ENCODE assay signal across 33 cellular contexts in the genomic region with DNA sequence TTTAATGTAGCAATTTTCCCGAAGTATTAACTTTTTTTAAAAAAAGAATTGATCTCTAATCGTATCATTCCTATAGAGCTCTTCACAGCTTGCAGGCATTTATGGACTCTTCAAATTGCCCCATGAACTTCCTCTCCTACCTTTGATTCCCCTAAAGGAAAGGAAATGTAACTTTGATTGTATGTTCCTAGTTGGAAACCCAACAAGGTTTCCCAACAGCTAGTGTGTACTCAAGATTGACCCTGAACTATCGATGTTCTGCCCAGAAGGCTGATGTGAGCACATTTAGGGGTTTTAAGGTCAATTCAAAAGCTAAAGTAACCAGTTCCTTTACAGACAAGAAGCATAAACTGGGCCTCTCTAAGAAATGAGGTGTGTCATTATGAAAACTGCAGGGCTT.
DNase-seq lines count a peak whose midpoint lies in the region; ATAC-seq, FAIRE-seq and TF ChIP-seq lines count a peak whose summit lies in the region.
"Had no signal": no experiment of that assay in that cellular context is flagged by ENCODE, and none has a peak within 500 bp of the region (broad histone marks: within the 10 kb centered on the region; RNA-seq: fewer than 3 reads in every experiment).

No MANE protein-coding gene starts in this region.

- in situ Hi-C loops in HepG2 (cut with HindIII; ENCODE audit: extremely low pct_ligation_motif_present, low pct_unique_long_range_greater_than_20kb): no loop called here

- TF ChIP-seq RAD21 in liver (IDR thresholded peaks at IDR 0.05) (peak; percentile 28 to 57), HepG2 (CRISPR knock-in tag; IDR thresholded peaks at IDR 0.05) (no peak)

- H3K4me3 ChIP-seq in liver (ENCODE audit: low read depth in 1 of 3, low read length in 3 of 3) (no peak overlapping the region), HepG2 (replicated peaks in 1 of 3; ENCODE audit: insufficient read depth in 1 of 3, low read depth in 2 of 3, low read length in 3 of 3) (no peak overlapping the region), right lobe of liver (no peak overlapping the region), pancreas (no peak overlapping the region)
- H3K4me3 ChIP-seq: A549; BLaER1; BLaER1 treated with 17β-estradiol and CSF1 and Interleukin-3, amounts not matched to agents 10 nM and 100 nM had no signal

- CTCF ChIA-PET in HepG2 (lab: Yijun Ruan, JAX; ENCODE audit: low intra/inter-chr PET ratio, low total read pairs): no interaction called here

- no peaks in the 10 kb centered on the region for H4K20me1 ChIP-seq in HepG2 (ENCODE audit: insufficient read depth, low read length)
- H4K20me1 ChIP-seq: BLaER1; BLaER1 treated with 17β-estradiol and CSF1 and Interleukin-3, amounts not matched to agents 10 nM and 100 nM had no signal

- no peak for DNase-seq in HepG2 (ENCODE audit: low spot score)
- DNase-seq in left lobe of liver (ENCODE audit: low spot score): no peak
- DNase-seq in right lobe of liver: no peak
- DNase-seq in pancreas: no peak
- DNase-seq in NCI-H774 (lab: John Stamatoyannopoulos, UW): no peak
- DNase-seq: 8988T; ACHN; AML-193; BE2C; C1 segment of cervical spinal cord; Caco-2; Calu3; CD4-positive, alpha-beta memory T cell; CD4-positive, alpha-beta T cell; CD4-positive, CD25-positive, alpha-beta regulatory T cell; CD8-positive, alpha-beta memory T cell; CD8-positive, alpha-beta T cell; COR-L47; DMS 273 treated with DMSO at 0.1 percent for 48 hours; DMS153; DMS53; DMS79; DMS79 treated with DMSO at 0.1 percent for 48 hours; DND-41; EL had no signal

- TF ChIP-seq POLR2A in HepG2 (IDR thresholded peaks at IDR 0.05; ENCODE audit: insufficient read depth in 1 of 2, low read depth in 2 of 2, low read length in 2 of 2) (no peak), right lobe of liver (IDR thresholded peaks at IDR 0.05) (no peak)

- BruUV-seq in HepG2 (replicated peaks; lab: Mats Ljungman, UMichigan): no TSS peak

- no peak overlapping the region for H2AFZ ChIP-seq in HepG2 (ENCODE audit: low read length)

- WGBS in liver: 31% methylated on average over 3 of the region's 3 CpGs
- 3% methylated on average over 3 of the region's 3 CpGs for WGBS in HepG2 (ENCODE audit: low lambda C conversion rate)
- 29% methylated on average over 3 of the region's 3 CpGs for WGBS in right lobe of liver (ENCODE audit: insufficient coverage, low coverage, low lambda C conversion rate, missing lambda C conversion rate)
- WGBS in pancreas, 2 donors: 59 to 66% methylated on average over 3 of the region's 3 CpGs

- H3K79me2 ChIP-seq in HepG2 (ENCODE audit: insufficient read depth, low read length): no peaks in the 10 kb centered on the region

- H3K9ac ChIP-seq in liver (ENCODE audit: low read depth in 1 of 2, low read length in 2 of 2) (no peak overlapping the region), HepG2 (ENCODE audit: insufficient read depth, low read depth, low read length) (no peak overlapping the region)
- H3K9ac ChIP-seq: BLaER1; BLaER1 treated with 17β-estradiol and CSF1 and Interleukin-3, amounts not matched to agents 10 nM and 100 nM had no signal

- intact Hi-C loops in HepG2 (cut with micrococcal nuclease; ENCODE audit: unreplicated experiment): no loop called here
- intact Hi-C loops in right lobe of liver (cut with DNase I): no loop called here
- intact Hi-C loops in pancreas (cut with DNase I): no loop called here

- no peak for TF ChIP-seq CTCF in liver (IDR thresholded peaks at IDR 0.05; ENCODE audit: low read depth, low read length, missing input control)
- TF ChIP-seq CTCF in HepG2 (CRISPR knock-in tag; IDR thresholded peaks at IDR 0.05): no peak
- TF ChIP-seq CTCF in right lobe of liver (IDR thresholded peaks at IDR 0.05): no peak
- no peak for TF ChIP-seq CTCF in pancreas (IDR thresholded peaks at IDR 0.05)

- H3K9me3 ChIP-seq in liver (ENCODE audit: control insufficient read depth in 4 of 4, low read length in 3 of 4): peaks cover 0 to under 1% (median 0%) of the 10 kb centered on the region in 4 donors
- peaks cover 61% of the 10 kb centered on the region for H3K9me3 ChIP-seq in HepG2 (ENCODE audit: low read length)
- no peaks in the 10 kb centered on the region for H3K9me3 ChIP-seq in right lobe of liver
- H3K9me3 ChIP-seq in pancreas: no peaks in the 10 kb centered on the region
- H3K9me3 ChIP-seq: A549, BE2C, BLaER1 had no signal

- peaks cover 5 to 14% (median 9%) of the 10 kb centered on the region in 4 donors for H3K4me1 ChIP-seq in liver (ENCODE audit: control insufficient read depth in 4 of 4, insufficient read depth in 4 of 4, low read length in 3 of 4)
- no peaks in the 10 kb centered on the region for H3K4me1 ChIP-seq in HepG2 (ENCODE audit: insufficient read depth, low read length)
- H3K4me1 ChIP-seq in right lobe of liver: peaks cover 0 to 29% (median 6%) of the 10 kb centered on the region in 4 donors
- H3K4me1 ChIP-seq in pancreas: no peaks in the 10 kb centered on the region
- H3K4me1 ChIP-seq: A549, BE2C, Caco-2 had no signal

- TF ChIP-seq EP300 in HepG2 (IDR thresholded peaks at IDR 0.05; ENCODE audit: low read depth in 2 of 2, low read length in 2 of 2): no peak
- TF ChIP-seq EP300 in HepG2 (CRISPR knock-in tag; IDR thresholded peaks at IDR 0.05; ENCODE audit: borderline replicate concordance): no peak

- ATAC-seq in HepG2 (no peak), left lobe of liver (peak; percentile 79), right lobe of liver (peak; percentile 76 to 87 (median 80)), pancreas (no peak)
- ATAC-seq: A549; CD8-positive, alpha-beta T cell had no signal

- FAIRE-seq in HepG2 (lab: Jason Lieb, UNC) (no peak), pancreas (lab: Jason Lieb, UNC) (no peak)
- FAIRE-seq: A204.1, A549, D721Med had no signal

- H3K4me2 ChIP-seq in HepG2 (ENCODE audit: low read depth, low read length): no peak overlapping the region
- H3K4me2 ChIP-seq: A549; BLaER1; BLaER1 treated with 17β-estradiol and CSF1 and Interleukin-3, amounts not matched to agents 10 nM and 100 nM had no signal

- no peaks in the 10 kb centered on the region for H3K36me3 ChIP-seq in liver (ENCODE audit: control insufficient read depth in 4 of 4, insufficient read depth in 3 of 4, low read depth in 1 of 4, low read length in 3 of 4)
- no peaks in the 10 kb centered on the region for H3K36me3 ChIP-seq in HepG2 (replicated peaks in 1 of 2; ENCODE audit: control insufficient read depth in 1 of 2, insufficient read depth in 2 of 2, low read length in 2 of 2)
- no peaks in the 10 kb centered on the region for H3K36me3 ChIP-seq in right lobe of liver
- no peaks in the 10 kb centered on the region for H3K36me3 ChIP-seq in pancreas
- H3K36me3 ChIP-seq: BE2C; BLaER1; BLaER1 treated with 17β-estradiol and CSF1 and Interleukin-3, amounts not matched to agents 10 nM and 100 nM had no signal

- H3K27ac ChIP-seq in liver (ENCODE audit: low read depth in 1 of 2, low read length in 2 of 2) (no peak overlapping the region), HepG2 (ENCODE audit: extremely low read length, insufficient read depth, low read length) (no peak overlapping the region), right lobe of liver (peak overlapping the region in 1 of 3 donors; percentile 31), pancreas (no peak overlapping the region)
- H3K27ac ChIP-seq: 22Rv1; A549; BLaER1; BLaER1 treated with 17β-estradiol and CSF1 and Interleukin-3, amounts not matched to agents 10 nM and 100 nM; C4-2B had no signal

- POLR2A ChIA-PET in HepG2 (lab: Yijun Ruan, JAX): no interaction called here

- no peaks in the 10 kb centered on the region for H3K27me3 ChIP-seq in liver (ENCODE audit: control insufficient read depth in 4 of 4, insufficient read depth in 4 of 4, low read length in 3 of 4)
- no peaks in the 10 kb centered on the region for H3K27me3 ChIP-seq in HepG2 (ENCODE audit: control insufficient read depth in 1 of 2, insufficient read depth in 2 of 2, low read length in 2 of 2)
- H3K27me3 ChIP-seq in right lobe of liver: no peaks in the 10 kb centered on the region
- H3K27me3 ChIP-seq in pancreas: no peaks in the 10 kb centered on the region
- H3K27me3 ChIP-seq: BE2C; BLaER1; BLaER1 treated with 17β-estradiol and CSF1 and Interleukin-3, amounts not matched to agents 10 nM and 100 nM had no signal

TF ChIP-seq in liver, 16 proteins besides CTCF, POLR2A, EP300 and RAD21 (continues in another document):
- TF ChIP-seq GABPA (IDR thresholded peaks at IDR 0.05 in 1 of 2, conservative IDR thresholded peaks at IDR 0.05 in 1 of 2): peak in 1 of 2 donors; percentile 47
- peak; percentile 87 to 93 for TF ChIP-seq RXRA (IDR thresholded peaks at IDR 0.05)

TF ChIP-seq in HepG2, 621 proteins besides CTCF, POLR2A, EP300 and RAD21:
- TF ChIP-seq RCOR2 (CRISPR knock-in tag; IDR thresholded peaks at IDR 0.05) (no peak), CHD4 (IDR thresholded peaks at IDR 0.05; ENCODE audit: borderline replicate concordance, low read length) (no peak), REL (CRISPR knock-in tag; conservative IDR thresholded peaks at IDR 0.05) (no peak), ZSCAN12 (CRISPR knock-in tag; IDR thresholded peaks at IDR 0.05) (no peak)

Comparison
In these comparisons a context has a peak if more than half of its experiments do, and no peak if none do; other contexts are left out.
1. ATAC-seq: peak in left lobe of liver (single experiment) and right lobe of liver (4 of 4); none in HepG2 (single experiment) and pancreas (0 of 4).